8 cellular contexts compared by ENCODE assay signal in the genomic region with DNA sequence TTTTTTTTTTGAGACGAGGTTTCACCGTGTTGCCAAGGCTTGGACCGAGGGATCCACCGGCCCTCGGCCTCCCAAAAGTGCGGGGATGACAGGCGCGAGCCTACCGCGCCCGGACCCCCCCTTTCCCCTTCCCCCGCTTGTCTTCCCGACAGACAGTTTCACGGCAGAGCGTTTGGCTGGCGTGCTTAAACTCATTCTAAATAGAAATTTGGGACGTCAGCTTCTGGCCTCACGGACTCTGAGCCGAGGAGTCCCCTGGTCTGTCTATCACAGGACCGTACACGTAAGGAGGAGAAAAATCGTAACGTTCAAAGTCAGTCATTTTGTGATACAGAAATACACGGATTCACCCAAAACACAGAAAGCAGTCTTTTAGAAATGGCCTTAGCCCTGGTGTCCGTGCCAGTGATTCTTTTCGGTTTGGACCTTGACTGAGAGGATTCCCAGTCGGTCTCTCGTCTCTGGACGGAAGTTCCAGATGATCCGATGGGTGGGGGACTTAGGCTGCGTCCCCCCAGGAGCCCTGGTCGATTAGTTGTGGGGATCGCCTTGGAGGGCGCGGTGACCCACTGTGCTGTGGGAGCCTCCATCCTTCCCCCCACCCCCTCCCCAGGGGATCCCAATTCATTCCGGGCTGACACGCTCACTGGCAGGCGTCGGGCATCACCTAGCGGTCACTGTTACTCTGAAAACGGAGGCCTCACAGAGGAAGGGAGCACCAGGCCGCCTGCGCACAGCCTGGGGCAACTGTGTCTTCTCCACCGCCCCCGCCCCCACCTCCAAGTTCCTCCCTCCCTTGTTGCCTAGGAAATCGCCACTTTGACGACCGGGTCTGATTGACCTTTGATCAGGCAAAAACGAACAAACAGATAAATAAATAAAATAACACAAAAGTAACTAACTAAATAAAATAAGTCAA.
A peak's percentile ranks its signal among the peaks of the same experiment; 100 is the strongest.
DNase-seq lines count a peak whose midpoint lies in the region; ATAC-seq lines count a peak whose summit lies in the region.
"Not testable (repeated sequence)": the region's sequence is repeated elsewhere in the genome, so short reads cannot be mapped to it uniquely, and the experiment has no call there.

No MANE protein-coding gene starts in this region.

- not testable (repeated sequence) for DNase-seq in activated CD8-positive, alpha-beta T cell treated with anti-CD3 and anti-CD28 coated beads, Interleukin-2, amount 10 ng/mL, durations not matched to agents 7 days and 5 days; right cardiac atrium; stimulated activated naive CD8-positive, alpha-beta T cell treated with anti-CD3 and anti-CD28 coated beads, Interleukin-15, Interleukin-2, amounts not matched to agents 100 U/mL and 50 U/mL, for 24 hours

- not testable (repeated sequence) for H3K27ac ChIP-seq in right cardiac atrium (ENCODE audit: low read length)

- H3K27ac Mint-ChIP-seq in activated CD8-positive, alpha-beta T cell treated with anti-CD3 and anti-CD28 coated beads, Interleukin-2, amount 10 ng/mL, durations not matched to agents 7 days and 5 days: not testable (repeated sequence)

- not testable (repeated sequence) for H3K27me3 Mint-ChIP-seq in activated CD8-positive, alpha-beta T cell treated with anti-CD3 and anti-CD28 coated beads, Interleukin-2, amount 10 ng/mL, durations not matched to agents 7 days and 5 days (ENCODE audit: low read depth)

- CTCF ChIA-PET in activated CD8-positive, alpha-beta T cell treated with anti-CD3 and anti-CD28 coated beads, Interleukin-2, amount 10 ng/mL, durations not matched to agents 7 days and 5 days (lab: Charles Lee): not testable (repeated sequence)

- not testable (repeated sequence) for H3K9me3 Mint-ChIP-seq in activated CD8-positive, alpha-beta T cell treated with anti-CD3 and anti-CD28 coated beads, Interleukin-2, amount 10 ng/mL, durations not matched to agents 7 days and 5 days (ENCODE audit: insufficient read depth)

- no CpG with 5 or more reads among the region's 49 CpGs for WGBS in right cardiac atrium

- not testable (repeated sequence) for H3K9me3 ChIP-seq in right cardiac atrium (ENCODE audit: control insufficient read depth, low read length)

- H3K4me1 ChIP-seq in right cardiac atrium (ENCODE audit: control insufficient read depth, insufficient read depth, low read length): not testable (repeated sequence)

- not testable (repeated sequence) for H3K36me3 Mint-ChIP-seq in activated CD8-positive, alpha-beta T cell treated with anti-CD3 and anti-CD28 coated beads, Interleukin-2, amount 10 ng/mL, durations not matched to agents 7 days and 5 days (ENCODE audit: low read depth)

- not testable (repeated sequence) for H3K4me3 Mint-ChIP-seq in activated CD8-positive, alpha-beta T cell treated with anti-CD3 and anti-CD28 coated beads, Interleukin-2, amount 10 ng/mL, durations not matched to agents 7 days and 5 days

- not testable (repeated sequence) for H3K4me3 ChIP-seq in right cardiac atrium (ENCODE audit: low read length)

- H3K27me3 ChIP-seq in right cardiac atrium (ENCODE audit: control insufficient read depth, insufficient read depth): not testable (repeated sequence)

- intact Hi-C loops in right cardiac atrium (cut with DNase I): not testable (repeated sequence)

- POLR2A ChIA-PET in activated CD8-positive, alpha-beta T cell treated with anti-CD3 and anti-CD28 coated beads, Interleukin-2, amount 10 ng/mL, durations not matched to agents 7 days and 5 days (lab: Charles Lee): not testable (repeated sequence)

- not testable (repeated sequence) for H3K4me1 Mint-ChIP-seq in activated CD8-positive, alpha-beta T cell treated with anti-CD3 and anti-CD28 coated beads, Interleukin-2, amount 10 ng/mL, durations not matched to agents 7 days and 5 days (ENCODE audit: low read depth)

- ATAC-seq in GM18511 (IDR thresholded peaks at IDR 0.05; ENCODE audit: unreplicated experiment) (peak; percentile 51), GM19438 (IDR thresholded peaks at IDR 0.05; ENCODE audit: low read depth, unreplicated experiment) (peak; percentile 31), GM21825 (IDR thresholded peaks at IDR 0.05; ENCODE audit: unreplicated experiment) (peak; percentile 44), HG03025 (IDR thresholded peaks at IDR 0.05; ENCODE audit: low FRiP score, unreplicated experiment) (peak; percentile 47), HG03457 (IDR thresholded peaks at IDR 0.05; ENCODE audit: unreplicated experiment) (peak; percentile 37), right cardiac atrium (peak; percentile 83 to 89)
- ATAC-seq in activated CD8-positive, alpha-beta T cell treated with anti-CD3 and anti-CD28 coated beads, Interleukin-2, amount 10 ng/mL, durations not matched to agents 7 days and 5 days: peak; percentile 50
- ATAC-seq in stimulated activated naive CD8-positive, alpha-beta T cell treated with anti-CD3 and anti-CD28 coated beads, Interleukin-15, Interleukin-2, amounts not matched to agents 100 U/mL and 50 U/mL, for 24 hours: peak; percentile 55

Comparison
In these comparisons a context has a peak if more than half of its experiments do, and no peak if none do; other contexts are left out.
1. ATAC-seq: peak in every context shown above with its lines; median percentile 86 in right cardiac atrium; 55 in stimulated activated naive CD8-positive, alpha-beta T cell treated with anti-CD3 and anti-CD28 coated beads, Interleukin-15, Interleukin-2, amounts not matched to agents 100 U/mL and 50 U/mL, for 24 hours; 51 in GM18511; 50 in activated CD8-positive, alpha-beta T cell treated with anti-CD3 and anti-CD28 coated beads, Interleukin-2, amount 10 ng/mL, durations not matched to agents 7 days and 5 days; 47 in HG03025; 44 in GM21825; 37 in HG03457; 31 in GM19438.